ENCODE assay signal across 17 cellular contexts in the genomic region with DNA sequence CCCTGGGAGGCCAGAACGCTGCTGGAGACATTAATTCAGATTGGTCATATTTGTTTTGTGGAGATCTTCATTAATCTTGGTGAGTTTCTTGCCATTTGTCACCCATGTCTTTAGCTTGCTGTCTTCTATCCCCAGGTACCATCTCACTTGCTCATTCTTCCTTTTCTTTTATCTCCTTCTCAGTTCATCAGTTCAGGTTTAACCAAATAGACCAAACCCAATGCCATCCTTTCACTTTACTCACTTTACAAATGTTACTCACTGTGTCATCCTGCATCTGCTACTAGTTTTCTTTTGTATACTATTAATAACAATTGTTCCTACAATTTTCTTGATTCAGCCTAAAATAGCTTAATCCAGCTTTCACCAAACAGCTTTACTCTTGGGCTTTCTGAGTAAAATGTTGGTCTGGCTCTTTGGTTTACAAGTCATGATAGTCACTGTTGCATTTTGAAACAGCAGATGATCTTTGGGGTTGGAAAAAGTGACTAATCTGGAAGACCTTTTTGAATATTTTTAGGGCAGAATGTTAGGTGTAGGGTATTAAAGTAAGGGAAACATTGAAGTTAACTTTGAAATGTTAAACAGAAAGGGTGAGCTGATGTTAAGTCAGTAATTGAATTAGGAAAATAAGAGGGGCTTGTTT.
"Had no signal": no experiment of that assay in that cellular context is flagged by ENCODE, and none has a peak within 500 bp of the region (broad histone marks: within the 10 kb centered on the region; RNA-seq: fewer than 3 reads in every experiment).

No MANE protein-coding gene starts in this region.

- H3K9ac ChIP-seq: parathyroid adenoma had no signal

- H3K4me3 ChIP-seq: adrenal gland, lung, right lobe of liver, smooth muscle cell, tibial nerve had no signal

- H3K4me2 ChIP-seq: smooth muscle cell had no signal

- H3K4me1 ChIP-seq: right lobe of liver had no signal

- H3K79me2 ChIP-seq: parathyroid adenoma had no signal

- H3K27me3 ChIP-seq: adrenal gland, right lobe of liver, tibial nerve had no signal

- H3K9me3 ChIP-seq: adrenal gland, right lobe of liver, tibial nerve had no signal

- H3K27ac Mint-ChIP-seq: activated naive CD4-positive, alpha-beta T cell treated with anti-CD3 and anti-CD28 coated beads, Interleukin-2, amount 10 ng/mL, durations not matched to agents 7 days and 5 days; dendritic cell treated with granulocyte-macrophage colony-stimulating factor and Interleukin-4, amounts not matched to agents 40 ng/mL and 50 ng/mL, for 4 days; mesothelial cell of epicardium; nephron had no signal

- H3K36me3 ChIP-seq: adrenal gland, right lobe of liver, tibial nerve had no signal

- H3K27me3 Mint-ChIP-seq: activated naive CD4-positive, alpha-beta T cell treated with anti-CD3 and anti-CD28 coated beads, Interleukin-2, amount 10 ng/mL, durations not matched to agents 7 days and 5 days; dendritic cell treated with granulocyte-macrophage colony-stimulating factor and Interleukin-4, amounts not matched to agents 40 ng/mL and 50 ng/mL, for 4 days had no signal

- ATAC-seq: left lobe of liver, right lobe of liver had no signal

- H3K9me3 Mint-ChIP-seq: activated naive CD4-positive, alpha-beta T cell treated with anti-CD3 and anti-CD28 coated beads, Interleukin-2, amount 10 ng/mL, durations not matched to agents 7 days and 5 days; dendritic cell treated with granulocyte-macrophage colony-stimulating factor and Interleukin-4, amounts not matched to agents 40 ng/mL and 50 ng/mL, for 4 days; mesothelial cell of epicardium; nephron had no signal

- H3K4me1 Mint-ChIP-seq: activated naive CD4-positive, alpha-beta T cell treated with anti-CD3 and anti-CD28 coated beads, Interleukin-2, amount 10 ng/mL, durations not matched to agents 7 days and 5 days had no signal

- H2AFZ ChIP-seq: parathyroid adenoma had no signal

- H3K36me3 Mint-ChIP-seq: activated naive CD4-positive, alpha-beta T cell treated with anti-CD3 and anti-CD28 coated beads, Interleukin-2, amount 10 ng/mL, durations not matched to agents 7 days and 5 days; mesothelial cell of epicardium had no signal

- DNase-seq: activated CD4-positive, alpha-beta T cell treated with anti-CD3 and anti-CD28 coated beads for 48 hours; activated naive CD4-positive, alpha-beta T cell treated with anti-CD3 and anti-CD28 coated beads, Interleukin-2, amount 10 ng/mL, durations not matched to agents 7 days and 5 days; adrenal gland; effector memory CD4-positive, alpha-beta T cell; kidney; right lobe of liver; stimulated activated CD4-positive, alpha-beta T cell treated with anti-CD3 and anti-CD28 coated beads, Interleukin-4, amount 100 ng/mL, for 24 hours; stimulated activated naive CD4-positive, alpha-beta T cell; SW 1271 had no signal

- H3K27ac ChIP-seq: adrenal gland, parathyroid adenoma, right lobe of liver, tibial nerve had no signal

- H3K4me3 Mint-ChIP-seq: activated naive CD4-positive, alpha-beta T cell treated with anti-CD3 and anti-CD28 coated beads, Interleukin-2, amount 10 ng/mL, durations not matched to agents 7 days and 5 days; dendritic cell treated with granulocyte-macrophage colony-stimulating factor and Interleukin-4, amounts not matched to agents 40 ng/mL and 50 ng/mL, for 4 days; mesothelial cell of epicardium; nephron had no signal
